12 cellular contexts compared by ENCODE assay signal in the genomic region with DNA sequence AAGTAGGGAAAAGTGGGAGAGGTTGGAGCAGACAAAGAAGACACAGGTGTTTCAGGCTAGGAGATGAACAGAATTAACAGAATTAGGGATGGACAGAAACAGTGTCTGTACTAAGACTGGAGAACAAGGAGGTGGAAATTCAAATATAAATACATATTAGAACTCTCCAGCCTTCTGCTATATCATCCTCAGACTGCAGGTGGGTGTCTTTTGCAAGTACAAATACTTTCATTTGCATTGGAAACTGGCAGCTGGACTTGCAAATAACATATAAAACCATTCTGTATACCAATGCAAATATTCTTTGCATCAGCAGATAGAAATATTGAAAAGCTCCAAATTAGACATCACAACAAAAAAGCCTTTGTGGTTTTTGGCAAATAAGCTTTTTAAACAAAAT.
DNase-seq lines count a peak whose midpoint lies in the region; ATAC-seq and TF ChIP-seq lines count a peak whose summit lies in the region.
"Had no signal": no experiment of that assay in that cellular context is flagged by ENCODE, and none has a peak within 500 bp of the region (broad histone marks: within the 10 kb centered on the region; RNA-seq: fewer than 3 reads in every experiment).

No MANE protein-coding gene starts in this region.

- intact Hi-C loops in right cardiac atrium (cut with DNase I) (no loop called here), left cardiac atrium (cut with DNase I) (no loop called here)

- no peaks in the 10 kb centered on the region for H3K27me3 ChIP-seq in OCI-LY3 (ENCODE audit: low read depth, low read length)
- no peaks in the 10 kb centered on the region for H3K27me3 ChIP-seq in right cardiac atrium (ENCODE audit: control insufficient read depth, insufficient read depth)

- no peaks in the 10 kb centered on the region for H4K20me1 ChIP-seq in OCI-LY3 (ENCODE audit: insufficient read depth, low read length)

- no peak for DNase-seq in memory B cell (ENCODE audit: low spot score in 2 of 2)
- DNase-seq in right cardiac atrium: no peak
- no peak for DNase-seq in activated T-cell treated with anti-CD3 and anti-CD28 coated beads, Interleukin-2, amount 50 U/mL, for 24 hours
- DNase-seq in left cardiac atrium: no peak
- DNase-seq: PC-9 had no signal

- H3K27me3 Mint-ChIP-seq in memory B cell: no peaks in the 10 kb centered on the region
- no peaks in the 10 kb centered on the region for H3K27me3 Mint-ChIP-seq in activated T-cell treated with anti-CD3 and anti-CD28 coated beads, Interleukin-2, amount 50 U/mL, for 24 hours
- H3K27me3 Mint-ChIP-seq: activated naive CD4-positive, alpha-beta T cell treated with anti-CD3 and anti-CD28 coated beads, Interleukin-2, amount 50 U/mL, for 24 hours had no signal

- H3K4me1 Mint-ChIP-seq in memory B cell: peaks cover 23% of the 10 kb centered on the region
- no peaks in the 10 kb centered on the region for H3K4me1 Mint-ChIP-seq in activated T-cell treated with anti-CD3 and anti-CD28 coated beads, Interleukin-2, amount 50 U/mL, for 24 hours (ENCODE audit: low read depth)
- H3K4me1 Mint-ChIP-seq: activated naive CD4-positive, alpha-beta T cell treated with anti-CD3 and anti-CD28 coated beads, Interleukin-2, amount 50 U/mL, for 24 hours had no signal

- H3K27ac ChIP-seq in OCI-LY3 (ENCODE audit: low read length) (no peak overlapping the region; the same call in 1 of the 2 replicates), right cardiac atrium (ENCODE audit: low read length) (no peak overlapping the region)
- H3K27ac ChIP-seq: KMS-11, PC-9, skin epidermis had no signal

- ATAC-seq in GM18909 (IDR thresholded peaks at IDR 0.05; ENCODE audit: poor library complexity, unreplicated experiment) (peak; percentile 48), HG02678 (IDR thresholded peaks at IDR 0.05; ENCODE audit: unreplicated experiment) (peak; percentile 46), memory B cell (ENCODE audit: low read depth) (peak; percentile 16), right cardiac atrium (no peak), HG03342 (IDR thresholded peaks at IDR 0.05; ENCODE audit: unreplicated experiment) (no peak), left cardiac atrium (no peak)

- H3K4me2 ChIP-seq in OCI-LY3 (ENCODE audit: low read length): peak overlapping the region; percentile 50
- H3K4me2 ChIP-seq: KMS-11, PC-9 had no signal

- H3K27ac Mint-ChIP-seq in memory B cell: no peak overlapping the region
- H3K27ac Mint-ChIP-seq in activated T-cell treated with anti-CD3 and anti-CD28 coated beads, Interleukin-2, amount 50 U/mL, for 24 hours: no peak overlapping the region
- H3K27ac Mint-ChIP-seq: activated naive CD4-positive, alpha-beta T cell treated with anti-CD3 and anti-CD28 coated beads, Interleukin-2, amount 50 U/mL, for 24 hours had no signal

- H3K4me1 ChIP-seq in OCI-LY3 (ENCODE audit: low read length): peaks cover 20% of the 10 kb centered on the region
- peaks cover 4% of the 10 kb centered on the region for H3K4me1 ChIP-seq in right cardiac atrium (ENCODE audit: control insufficient read depth, insufficient read depth, low read length)

- H3K36me3 Mint-ChIP-seq in memory B cell: no peaks in the 10 kb centered on the region
- no peaks in the 10 kb centered on the region for H3K36me3 Mint-ChIP-seq in activated T-cell treated with anti-CD3 and anti-CD28 coated beads, Interleukin-2, amount 50 U/mL, for 24 hours (ENCODE audit: low read depth)
- H3K36me3 Mint-ChIP-seq: activated naive CD4-positive, alpha-beta T cell treated with anti-CD3 and anti-CD28 coated beads, Interleukin-2, amount 50 U/mL, for 24 hours had no signal

- no peaks in the 10 kb centered on the region for H3K79me2 ChIP-seq in OCI-LY3 (ENCODE audit: low read length)

- H3K9me3 ChIP-seq in OCI-LY3 (ENCODE audit: insufficient read depth, low read length) (no peaks in the 10 kb centered on the region), right cardiac atrium (ENCODE audit: control insufficient read depth, low read length) (no peaks in the 10 kb centered on the region)

- H3K9ac ChIP-seq in OCI-LY3 (ENCODE audit: low read length): no peak overlapping the region
- H3K9ac ChIP-seq: KMS-11 had no signal

- peak overlapping the region; percentile 49 for H3K4me3 Mint-ChIP-seq in memory B cell
- H3K4me3 Mint-ChIP-seq in activated T-cell treated with anti-CD3 and anti-CD28 coated beads, Interleukin-2, amount 50 U/mL, for 24 hours: no peak overlapping the region
- H3K4me3 Mint-ChIP-seq: activated naive CD4-positive, alpha-beta T cell treated with anti-CD3 and anti-CD28 coated beads, Interleukin-2, amount 50 U/mL, for 24 hours had no signal

- no peak for TF ChIP-seq CTCF in OCI-LY3 (IDR thresholded peaks at IDR 0.05; ENCODE audit: low read depth, low read length)

- peaks cover 7% of the 10 kb centered on the region for H3K9me3 Mint-ChIP-seq in memory B cell
- no peaks in the 10 kb centered on the region for H3K9me3 Mint-ChIP-seq in activated T-cell treated with anti-CD3 and anti-CD28 coated beads, Interleukin-2, amount 50 U/mL, for 24 hours
- H3K9me3 Mint-ChIP-seq: activated naive CD4-positive, alpha-beta T cell treated with anti-CD3 and anti-CD28 coated beads, Interleukin-2, amount 50 U/mL, for 24 hours had no signal

- no peaks in the 10 kb centered on the region for H3K36me3 ChIP-seq in OCI-LY3 (replicated peaks; ENCODE audit: low read depth, low read length)

- H3K4me3 ChIP-seq in OCI-LY3 (ENCODE audit: low read length) (peak overlapping the region; percentile 30; the same call in 1 of the 2 replicates), right cardiac atrium (ENCODE audit: low read length) (no peak overlapping the region)
- H3K4me3 ChIP-seq: PC-9, skin epidermis had no signal

- H2AFZ ChIP-seq in OCI-LY3 (ENCODE audit: low read depth, low read length): no peak overlapping the region
- H2AFZ ChIP-seq: PC-9 had no signal

Comparison
In these comparisons a context has a peak if more than half of its experiments do, and no peak if none do; other contexts are left out.
1. ATAC-seq: peak in GM18909 (single experiment), HG02678 (single experiment) and memory B cell (single experiment); none in right cardiac atrium (0 of 2), HG03342 (single experiment) and left cardiac atrium (0 of 2).